Comparison of ENCODE assay signal across 9 cellular contexts in genomic region chr3:125120370-125121122, GRCh38.
DNase-seq lines count a peak whose midpoint lies in the region; ATAC-seq and TF ChIP-seq lines count a peak whose summit lies in the region.
"Had no signal": no experiment of that assay in that cellular context is flagged by ENCODE, and none has a peak within 500 bp of the region (broad histone marks: within the 10 kb centered on the region; RNA-seq: fewer than 3 reads in every experiment).

No MANE protein-coding gene starts in this region.

- H2AK9ac ChIP-seq in IMR-90 (replicated peaks; ENCODE audit: low read depth, low read length, poor library complexity), result no peak overlapping the region

- H3K36me3 ChIP-seq in CD4-positive, CD25-positive, alpha-beta regulatory T cell (ENCODE audit: control insufficient read depth, insufficient read depth, low read length), result no peaks in the 10 kb centered on the region
- H3K36me3 ChIP-seq in IMR-90 (ENCODE audit: control insufficient read depth, insufficient read depth, low read length), result no peaks in the 10 kb centered on the region
- no peaks in the 10 kb centered on the region for H3K36me3 ChIP-seq in endodermal cell (ENCODE audit: control insufficient read depth, insufficient read depth, low read length)
- H3K36me3 ChIP-seq in neuron (ENCODE audit: insufficient read depth, low read length), result no peaks in the 10 kb centered on the region

- H3K27me3 ChIP-seq in CD4-positive, CD25-positive, alpha-beta regulatory T cell (ENCODE audit: control insufficient read depth, insufficient read depth, low read length), result no peaks in the 10 kb centered on the region
- H3K27me3 ChIP-seq in IMR-90 (ENCODE audit: control insufficient read depth, insufficient read depth, low read length) (no peaks in the 10 kb centered on the region), endodermal cell (ENCODE audit: control insufficient read depth, insufficient read depth, low read length, poor library complexity, severe bottlenecking) (no peaks in the 10 kb centered on the region), neuron (ENCODE audit: insufficient read depth, low read length) (no peaks in the 10 kb centered on the region)

- POLR2A ChIA-PET in IMR-90 (lab: Charles Lee; ENCODE audit: unreplicated experiment) (no interaction called here), RWPE1 (lab: Yijun Ruan, JAX; ENCODE audit: low non-redundant PET) (no interaction called here)

- H3K4ac ChIP-seq in IMR-90 (ENCODE audit: low read depth, low read length), result peak overlapping the region; percentile 51

- TF ChIP-seq RAD21 in IMR-90 (IDR thresholded peaks at IDR 0.05; ENCODE audit: low read length), result no peak

- CTCF ChIA-PET in IMR-90 (lab: Yijun Ruan, JAX) (interaction anchor here (0.6 kb wide), 1 partner anchor 39 kb away, joined by 5 read pairs; no protein-coding TSS in a partner anchor), RWPE1 (lab: Yijun Ruan, JAX) (interaction anchor here (0.5 to 0.7 kb wide), 2 partner anchors 45 to 92 kb away, joined by 3 to 4 read pairs; partner anchors contain the start of gene SLC12A8)

- no peak overlapping the region for H3K4me3 ChIP-seq in CD4-positive, CD25-positive, alpha-beta regulatory T cell (ENCODE audit: low read depth, low read length)
- H3K4me3 ChIP-seq in IMR-90 (ENCODE audit: insufficient read depth, low read depth, low read length) (no peak overlapping the region), endodermal cell (ENCODE audit: low read length) (peak overlapping the region; percentile 71), neuron (ENCODE audit: low read length) (peak overlapping the region; percentile 28)

- no peak overlapping the region; the same call in 1 of the 2 replicates for H3K4me2 ChIP-seq in IMR-90 (ENCODE audit: low read depth, low read length)

- H3K4me1 Mint-ChIP-seq in CD4-positive, CD25-positive, alpha-beta regulatory T cell, result peaks cover 0 to 38% (median 17%) of the 10 kb centered on the region in 4 donors
- H3K4me1 Mint-ChIP-seq in endodermal cell, result peaks cover 46% of the 10 kb centered on the region

- H2BK20ac ChIP-seq in IMR-90 (ENCODE audit: low read depth, low read length), result peak overlapping the region; percentile 72

- H2AK5ac ChIP-seq in IMR-90 (ENCODE audit: low read depth, low read length), result peak overlapping the region; percentile 40; the same call in 1 of the 2 replicates

- 46% methylated on average over 3 of the region's 21 CpGs; no CpG with 5 or more reads in 1 of the 2 experiments for WGBS in IMR-90 (ENCODE audit: extremely low coverage in 2 of 2, insufficient read length in 1 of 2), 2 experiments
- 0 to 11% methylated on average over 6 to 21 of the region's 21 CpGs for WGBS in endodermal cell (ENCODE audit: insufficient coverage in 1 of 2, insufficient read length in 1 of 2), 2 experiments

- H3K27ac ChIP-seq in CD4-positive, CD25-positive, alpha-beta regulatory T cell (ENCODE audit: insufficient read depth, low read length, poor library complexity, severe bottlenecking), result no peak overlapping the region
- H3K27ac ChIP-seq in IMR-90 (ENCODE audit: insufficient read depth, low read length) (no peak overlapping the region), endodermal cell (ENCODE audit: low read depth, low read length) (peak overlapping the region; percentile 98), RWPE1 (no peak overlapping the region; the same call in 1 of the 2 replicates)

- no peak overlapping the region for H3K56ac ChIP-seq in IMR-90 (ENCODE audit: extremely low read depth, insufficient read depth, low read length)

- TF ChIP-seq POLR2A in IMR-90 (IDR thresholded peaks at IDR 0.05; ENCODE audit: low read depth, low read length), result no peak

- peak overlapping the region; percentile 31; the same call in 1 of the 3 replicates for H2BK15ac ChIP-seq in IMR-90 (ENCODE audit: low read depth, low read length)

- peaks cover 11% of the 10 kb centered on the region for H3K4me1 ChIP-seq in CD4-positive, CD25-positive, alpha-beta regulatory T cell (ENCODE audit: control insufficient read depth, insufficient read depth, low read length, poor library complexity, severe bottlenecking)
- H3K4me1 ChIP-seq in IMR-90 (ENCODE audit: control insufficient read depth, insufficient read depth, low read length) (peaks cover 27% of the 10 kb centered on the region), endodermal cell (ENCODE audit: control insufficient read depth, insufficient read depth, low read length) (peaks cover 33% of the 10 kb centered on the region), neuron (ENCODE audit: insufficient read depth, low read length) (peaks cover 51% of the 10 kb centered on the region)

- dilution Hi-C loops in IMR-90 (cut with HindIII; ENCODE audit: low sequenced_read_pairs, unreplicated experiment), result no loop called here

- intact Hi-C loops in IMR-90 (cut with micrococcal nuclease), result no loop called here

- peak overlapping the region; percentile 49 for H2BK120ac ChIP-seq in IMR-90 (ENCODE audit: low read depth, low read length)

- peak overlapping the region; percentile 11 for H3K14ac ChIP-seq in IMR-90 (replicated peaks; ENCODE audit: low read depth, low read length)

- peak overlapping the region; percentile 10; the same call in 1 of the 2 replicates for H3K23ac ChIP-seq in IMR-90 (ENCODE audit: low read depth, low read length)

- TF ChIP-seq CTCF in IMR-90 (conservative IDR thresholded peaks at IDR 0.05; ENCODE audit: low read depth, low read length) (no peak), endodermal cell (conservative IDR thresholded peaks at IDR 0.05) (no peak), RWPE1 (conservative IDR thresholded peaks at IDR 0.05; ENCODE audit: low read depth) (no peak)

- H4K8ac ChIP-seq in IMR-90 (ENCODE audit: low read depth in 2 of 2, low read length in 2 of 2), result peak overlapping the region in 1 of 2 experiments; percentile 46; a peak in 1 of 4 replicates

- ATAC-seq in CD4-positive, CD25-positive, alpha-beta regulatory T cell (ENCODE audit: low read depth in 2 of 2), result no peak
- ATAC-seq in IMR-90 (ENCODE audit: low read depth) (no peak), GM21528 (IDR thresholded peaks at IDR 0.05; ENCODE audit: low FRiP score, unreplicated experiment) (no peak), GM19455 (IDR thresholded peaks at IDR 0.05; ENCODE audit: unreplicated experiment) (no peak), HG03520 (IDR thresholded peaks at IDR 0.05; ENCODE audit: unreplicated experiment) (no peak)

- H4K20me1 ChIP-seq in IMR-90 (ENCODE audit: insufficient read depth, low read length), result no peaks in the 10 kb centered on the region

- H4K5ac ChIP-seq in IMR-90 (ENCODE audit: low read depth, low read length), result peak overlapping the region; percentile 72

- H3K9ac ChIP-seq in IMR-90 (ENCODE audit: low read depth, low read length), result peak overlapping the region; percentile 17
- peak overlapping the region; percentile 36 for H3K9ac ChIP-seq in endodermal cell (ENCODE audit: extremely low read depth, low read length, poor library complexity, severe bottlenecking)

- no peak for DNase-seq in CD4-positive, CD25-positive, alpha-beta regulatory T cell
- DNase-seq in IMR-90, result no peak
- peak; percentile 96 for DNase-seq in endodermal cell
- DNase-seq in RWPE1 (ENCODE audit: low spot score), result no peak
- DNase-seq: T-helper 9 cell had no signal

- peaks cover 10% of the 10 kb centered on the region for H3K27me3 Mint-ChIP-seq in CD4-positive, CD25-positive, alpha-beta regulatory T cell
- no peaks in the 10 kb centered on the region for H3K27me3 Mint-ChIP-seq in endodermal cell (ENCODE audit: insufficient read depth)

- in situ Hi-C loops in IMR-90 (cut with MboI; ENCODE audit: low sequenced_read_pairs), result no loop called here

- peak overlapping the region; percentile 79 for H3K18ac ChIP-seq in IMR-90 (ENCODE audit: low read depth, low read length)

- H3K27ac Mint-ChIP-seq in CD4-positive, CD25-positive, alpha-beta regulatory T cell, result peak overlapping the region; percentile 65 to 80 (median 66)
- peak overlapping the region; percentile 75 for H3K27ac Mint-ChIP-seq in endodermal cell

- H3K9me3 Mint-ChIP-seq in CD4-positive, CD25-positive, alpha-beta regulatory T cell, result no peaks in the 10 kb centered on the region
- no peaks in the 10 kb centered on the region for H3K9me3 Mint-ChIP-seq in endodermal cell

- BruUV-seq in IMR-90 (replicated peaks; lab: Mats Ljungman, UMichigan), result no TSS peak

- H2AFZ ChIP-seq in IMR-90 (replicated peaks; ENCODE audit: low read length, poor library complexity) (peak overlapping the region; percentile 79), neuron (ENCODE audit: low read depth, low read length) (no peak overlapping the region)

- H3K9me3 ChIP-seq in CD4-positive, CD25-positive, alpha-beta regulatory T cell (ENCODE audit: control insufficient read depth in 2 of 2, low read length in 2 of 2), result no peaks in the 10 kb centered on the region
- H3K9me3 ChIP-seq in IMR-90 (ENCODE audit: control insufficient read depth, insufficient read depth, low read length) (no peaks in the 10 kb centered on the region), endodermal cell (ENCODE audit: control insufficient read depth, low read length) (no peaks in the 10 kb centered on the region), neuron (ENCODE audit: low read length) (no peaks in the 10 kb centered on the region)

- H3K9me1 ChIP-seq in IMR-90 (ENCODE audit: insufficient read depth, low read length), result peaks cover 10% of the 10 kb centered on the region; the same call in 1 of the 2 replicates

- peak overlapping the region in 1 of 4 donors; percentile 66 for H3K4me3 Mint-ChIP-seq in CD4-positive, CD25-positive, alpha-beta regulatory T cell
- H3K4me3 Mint-ChIP-seq in endodermal cell, result peak overlapping the region; percentile 54

- H3K36me3 Mint-ChIP-seq in CD4-positive, CD25-positive, alpha-beta regulatory T cell, result no peaks in the 10 kb centered on the region
- peaks cover 5% of the 10 kb centered on the region for H3K36me3 Mint-ChIP-seq in endodermal cell (ENCODE audit: low read depth)

- H3K79me1 ChIP-seq in IMR-90 (ENCODE audit: low read depth in 1 of 2, low read length in 2 of 2), result no peaks in the 10 kb centered on the region

- H2BK5ac ChIP-seq in IMR-90 (ENCODE audit: low read depth, low read length, poor library complexity, severe bottlenecking), result no peak overlapping the region

- H4K91ac ChIP-seq in IMR-90 (ENCODE audit: insufficient read depth, low read depth, low read length), result peak overlapping the region; percentile 51

TF ChIP-seq in IMR-90, 13 proteins besides CTCF, POLR2A, EP300 and RAD21 (continues in another document):
- TF ChIP-seq FOS (IDR thresholded peaks at IDR 0.05; ENCODE audit: low read depth, low read length) (no peak), USF2 (IDR thresholded peaks at IDR 0.05; ENCODE audit: low read depth, low read length) (no peak), MXI1 (IDR thresholded peaks at IDR 0.05; ENCODE audit: borderline replicate concordance, low read depth, low read length) (no peak), CEBPB (IDR thresholded peaks at IDR 0.05; ENCODE audit: low read depth, low read length) (no peak), MAFK (IDR thresholded peaks at IDR 0.05; ENCODE audit: low read depth, low read length) (no peak)

Comparison
In these comparisons a context has a peak if more than half of its experiments do, and no peak if none do; other contexts are left out.
1. H3K4me3 ChIP-seq: peak in endodermal cell (single experiment) and neuron (single experiment); none in CD4-positive, CD25-positive, alpha-beta regulatory T cell (single experiment) and IMR-90 (single experiment).